In the genomic region with DNA sequence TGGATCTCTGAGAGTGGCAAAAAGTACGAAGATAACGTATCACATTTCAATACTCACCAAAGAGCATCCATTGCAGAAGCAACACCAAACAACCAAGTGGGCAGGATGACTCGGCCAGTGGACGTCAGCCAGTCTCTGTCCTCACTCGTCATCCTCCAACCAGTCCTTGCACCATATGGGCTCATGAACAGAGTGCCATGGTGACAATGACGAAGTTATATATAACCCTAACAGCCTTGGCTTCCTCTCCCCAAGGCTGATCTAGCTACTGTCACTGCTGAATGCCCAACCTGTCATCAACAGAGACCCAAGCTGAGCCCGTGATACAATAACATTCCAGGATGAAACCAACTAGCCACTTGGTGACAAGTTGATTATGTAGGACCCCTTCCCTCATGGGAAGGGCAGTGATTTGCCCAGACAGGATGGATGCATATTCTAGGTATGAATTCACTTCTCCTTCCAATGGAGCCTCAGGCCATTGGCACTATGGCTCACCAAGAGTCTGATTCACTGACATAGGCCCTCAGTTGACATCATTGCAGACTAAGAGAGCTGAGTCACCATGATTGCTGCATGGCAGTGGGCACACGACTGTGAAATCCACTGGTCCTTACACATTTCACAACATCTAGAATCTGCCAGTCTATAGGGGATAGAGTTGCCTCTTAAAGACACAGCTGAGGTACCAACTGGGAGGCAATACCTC, we compare ENCODE assay signal across 1 cellular context.
TF ChIP-seq lines count a peak whose summit lies in the region.

No MANE protein-coding gene starts in this region.

TF ChIP-seq in HepG2, 621 proteins besides CTCF, POLR2A, EP300 and RAD21:
- TF ChIP-seq MAFF (IDR thresholded peaks at IDR 0.05; ENCODE audit: low read depth, low read length) (peak; percentile 14; the same call in 1 of the 2 replicates), CREB1 (IDR thresholded peaks at IDR 0.05) (0 out of 2 replicates have a peak, but pooled peaks have one; percentile 16), CREB1 (CRISPR knock-in tag; IDR thresholded peaks at IDR 0.05) (no peak), NFE2L2 (IDR thresholded peaks at IDR 0.05; ENCODE audit: low read length) (peak; percentile 75), FOSL2 (CRISPR knock-in tag; IDR thresholded peaks at IDR 0.05) (peak; percentile 46; the same call in 1 of the 2 replicates), ZNF781 (CRISPR knock-in tag; IDR thresholded peaks at IDR 0.05; ENCODE audit: borderline replicate concordance, not compliant biosample characterization) (no peak), ZFP36 (IDR thresholded peaks at IDR 0.05; ENCODE audit: borderline replicate concordance, low read depth, low read length, partially characterized antibody) (no peak), CEBPB (IDR thresholded peaks at IDR 0.05; ENCODE audit: borderline replicate concordance, low read depth, low read length) (peak; percentile 48; the same call in 1 of the 2 replicates)
